Comparison of ENCODE assay signal across 8 cellular contexts in genomic region chr2:69830045-69830905, GRCh38. TPM values are rescaled to one million over a fixed set of nuclear protein-coding genes. Genes with fewer than 3 reads are reported as not detected.
DNase-seq lines count a peak whose midpoint lies in the region; ATAC-seq, FAIRE-seq and TF ChIP-seq lines count a peak whose summit lies in the region.

No MANE protein-coding gene starts in this region.

- POLR2A ChIA-PET in A673 (lab: Charles Lee; ENCODE audit: low non-redundant PET) = no interaction called here

- H3K36me3 ChIP-seq in A673 (ENCODE audit: insufficient read depth, low read length, poor library complexity, severe bottlenecking) = no peaks in the 10 kb centered on the region
- H3K36me3 ChIP-seq in pancreas = peaks cover 0 to 5% (median 0%) of the 10 kb centered on the region in 3 donors
- no peaks in the 10 kb centered on the region for H3K36me3 ChIP-seq in urinary bladder (ENCODE audit: insufficient read depth)

- peak; percentile 18 for ATAC-seq in GM18868 (IDR thresholded peaks at IDR 0.05; ENCODE audit: unreplicated experiment)
- peak; percentile 16 for ATAC-seq in HG03103 (IDR thresholded peaks at IDR 0.05; ENCODE audit: low read depth, unreplicated experiment)
- ATAC-seq in pancreas = peak; percentile 29 to 38 (median 34)

- H3K9me3 ChIP-seq in A673 (ENCODE audit: low read depth, low read length, poor library complexity, severe bottlenecking) (no peaks in the 10 kb centered on the region), pancreas (no peaks in the 10 kb centered on the region)

- DNase-seq in A673 (ENCODE audit: low spot score) (no peak), OCI-M1 (lab: John Stamatoyannopoulos, UW) (peak; percentile 32), glomerular visceral epithelial cell (ENCODE audit: extremely low spot score) (peak; percentile 49), pancreas (peak in 3 of 6 donors; percentile 48 to 69 (median 51))
- DNase-seq in activated effector memory CD4-positive, alpha-beta T cell treated with anti-CD3 and anti-CD28 coated beads, Interleukin-2, amount 50 U/mL, for 16 hours = peak; percentile 78

- peak overlapping the region; percentile 68 for H3K27ac ChIP-seq in A673 (ENCODE audit: low read depth, low read length, poor library complexity, severe bottlenecking)
- peak overlapping the region; percentile 64 to 96 (median 84) for H3K27ac ChIP-seq in pancreas
- no peak overlapping the region for H3K27ac ChIP-seq in urinary bladder (ENCODE audit: low read depth)

- H3K4me3 ChIP-seq in A673 (ENCODE audit: low read depth, low read length, poor library complexity, severe bottlenecking) (peak overlapping the region; percentile 90), pancreas (peak overlapping the region; percentile 89 to 99 (median 94)), urinary bladder (ENCODE audit: low read depth, low read length) (peak overlapping the region; percentile 74)

- TF ChIP-seq CTCF in A673 (conservative IDR thresholded peaks at IDR 0.05; ENCODE audit: low read depth, low read length) (no peak), pancreas (IDR thresholded peaks at IDR 0.05) (no peak)

- no peak for FAIRE-seq in pancreas (lab: Jason Lieb, UNC)

- H3K4me1 ChIP-seq in A673 (ENCODE audit: insufficient read depth, low read length, poor library complexity, severe bottlenecking) (no peaks in the 10 kb centered on the region), pancreas (peaks cover 0 to 11% (median 4%) of the 10 kb centered on the region in 3 donors), urinary bladder (ENCODE audit: insufficient read depth) (peaks cover 1% of the 10 kb centered on the region)

- intact Hi-C loops in A673 (cut with micrococcal nuclease; ENCODE audit: unreplicated experiment) (no loop called here), pancreas (cut with DNase I) (no loop called here)

- WGBS in pancreas, 2 donors = 1% methylated on average over 44 to 45 of the region's 45 CpGs
- WGBS in urinary bladder = 2% methylated on average over 45 of the region's 45 CpGs

- CTCF ChIA-PET in A673 (lab: Charles Lee) = no interaction called here

- no peaks in the 10 kb centered on the region for H3K27me3 ChIP-seq in A673 (replicated peaks; ENCODE audit: insufficient read depth, low read depth, low read length, poor library complexity)
- no peaks in the 10 kb centered on the region for H3K27me3 ChIP-seq in pancreas

- BruUV-seq in A673 (replicated peaks; lab: Mats Ljungman, UMichigan) = no TSS peak

RNA-seq across cellular contexts. Expression of gene GMCL1, which starts 0.8 kb away (rescaled TPM):
- total RNA-seq in A673 (2021) = 20.8 and 24.1 TPM in 2 replicates
- total RNA-seq in pancreas = 10 to 100 TPM in 2 of 6 donors, 1 to 10 TPM in 4; 9.2 to 15.4 (median 9.4) TPM
- 10 to 100 TPM in 1 of 2 donors, 1 to 10 TPM in 1; 7.6 to 12.9 TPM for polyA plus RNA-seq in pancreas
- total RNA-seq in urinary bladder = 26.8 TPM
- polyA plus RNA-seq in urinary bladder = 11.2 TPM
